11 cellular contexts compared by ENCODE assay signal in genomic region chr2:181632733-181633401, GRCh38. TPM values are rescaled to one million over a fixed set of nuclear protein-coding genes. Genes with fewer than 3 reads are reported as not detected.
DNase-seq lines count a peak whose midpoint lies in the region; ATAC-seq and FAIRE-seq lines count a peak whose summit lies in the region.
"Had no signal": no experiment of that assay in that cellular context is flagged by ENCODE, and none has a peak within 500 bp of the region (broad histone marks: within the 10 kb centered on the region; RNA-seq: fewer than 3 reads in every experiment).

No MANE protein-coding gene starts in this region.

- peak; percentile 69 for FAIRE-seq in GM18507 (lab: Jason Lieb, UNC)
- FAIRE-seq: TTC549 had no signal

- H3K27me3 Mint-ChIP-seq in activated CD4-positive, alpha-beta T cell treated with anti-CD3 and anti-CD28 coated beads for 36 hours = peaks cover 5% of the 10 kb centered on the region

- no peak for DNase-seq in GM18507 (ENCODE audit: extremely low spot score, insufficient read length, low read depth)
- peak; percentile 76 for DNase-seq in NCI-H69 (lab: John Stamatoyannopoulos, UW)
- DNase-seq in activated CD4-positive, alpha-beta T cell treated with anti-CD3 and anti-CD28 coated beads for 36 hours = no peak
- DNase-seq in NCI-H345 treated with DMSO at 0.1 percent for 48 hours (lab: John Stamatoyannopoulos, UW; ENCODE audit: unreplicated experiment) = no peak
- no peak for DNase-seq in activated CD4-positive, alpha-beta T cell treated with anti-CD3 and anti-CD28 coated beads for 4 hours
- no peak for DNase-seq in NCI-H187 (lab: John Stamatoyannopoulos, UW)
- DNase-seq: kidney glomerular epithelial cell had no signal

- H3K27ac Mint-ChIP-seq in activated CD4-positive, alpha-beta T cell treated with anti-CD3 and anti-CD28 coated beads for 36 hours = no peak overlapping the region

- POLR2A ChIA-PET in activated CD4-positive, alpha-beta T cell treated with anti-CD3 and anti-CD28 coated beads for 36 hours (lab: Charles Lee) = no interaction called here

- H3K4me1 Mint-ChIP-seq in activated CD4-positive, alpha-beta T cell treated with anti-CD3 and anti-CD28 coated beads for 36 hours = no peaks in the 10 kb centered on the region
- H3K4me1 Mint-ChIP-seq: neural crest cell had no signal

- CTCF ChIA-PET in activated CD4-positive, alpha-beta T cell treated with anti-CD3 and anti-CD28 coated beads for 36 hours (lab: Charles Lee) = interaction anchor here (0.5 kb wide), 1 partner anchor 148 kb away, joined by 3 read pairs; no protein-coding TSS in a partner anchor

- H3K4me3 Mint-ChIP-seq in activated CD4-positive, alpha-beta T cell treated with anti-CD3 and anti-CD28 coated beads for 36 hours = no peak overlapping the region
- H3K4me3 Mint-ChIP-seq: neural crest cell had no signal

- no peaks in the 10 kb centered on the region for H3K9me3 Mint-ChIP-seq in activated CD4-positive, alpha-beta T cell treated with anti-CD3 and anti-CD28 coated beads for 36 hours (ENCODE audit: low read depth)
- H3K9me3 Mint-ChIP-seq: neural crest cell had no signal

- ATAC-seq in GM21423 (IDR thresholded peaks at IDR 0.05; ENCODE audit: unreplicated experiment) = peak; percentile 78
- peak; percentile 68 for ATAC-seq in HG03060 (IDR thresholded peaks at IDR 0.05; ENCODE audit: low read depth, unreplicated experiment)
- ATAC-seq in activated CD4-positive, alpha-beta T cell treated with anti-CD3 and anti-CD28 coated beads for 36 hours = no peak

- no peaks in the 10 kb centered on the region for H3K36me3 Mint-ChIP-seq in activated CD4-positive, alpha-beta T cell treated with anti-CD3 and anti-CD28 coated beads for 36 hours (ENCODE audit: low read depth)

- intact Hi-C loops in activated CD4-positive, alpha-beta T cell treated with anti-CD3 and anti-CD28 coated beads for 36 hours (cut with DNase I, micrococcal nuclease) = no loop called here

RNA-seq across cellular contexts. Expression of gene CERKL, which starts 24.0 kb away (rescaled TPM):
- total RNA-seq in activated CD4-positive, alpha-beta T cell treated with anti-CD3 and anti-CD28 coated beads for 36 hours = under 1 TPM in 1 of 2 experiments, not detected in 1; 0.07 TPM

RNA-seq across cellular contexts. Expression of gene NEUROD1, which starts 47.5 kb away (rescaled TPM):
- total RNA-seq in activated CD4-positive, alpha-beta T cell treated with anti-CD3 and anti-CD28 coated beads for 36 hours = not detected
